In the genomic region with DNA sequence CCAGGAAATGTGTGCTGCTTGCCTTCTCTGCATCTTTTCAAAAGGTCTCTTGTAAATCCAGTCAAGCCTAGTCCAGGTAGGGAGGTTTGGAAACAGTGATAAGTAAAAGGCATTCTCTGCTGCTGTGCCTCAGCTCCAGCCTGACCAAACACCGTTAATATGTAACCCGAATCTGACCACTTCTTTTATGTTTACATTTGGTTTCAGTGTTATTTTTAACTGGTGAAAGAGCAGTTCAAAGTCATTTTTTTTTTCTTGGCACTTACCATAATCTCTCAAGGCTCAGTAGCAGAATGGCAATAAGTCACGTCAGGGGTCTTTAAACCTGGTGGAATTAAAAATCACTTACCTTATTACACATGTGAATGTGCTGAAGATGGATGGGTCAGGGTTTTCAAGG, we compare ENCODE assay signal across 9 cellular contexts.
DNase-seq lines count a peak whose midpoint lies in the region; ATAC-seq lines count a peak whose summit lies in the region.
"Had no signal": no experiment of that assay in that cellular context is flagged by ENCODE, and none has a peak within 500 bp of the region (broad histone marks: within the 10 kb centered on the region; RNA-seq: fewer than 3 reads in every experiment).

No MANE protein-coding gene starts in this region.

- DNase-seq in DMS53 (lab: John Stamatoyannopoulos, UW) (peak; percentile 78), iris pigment epithelial cell (ENCODE audit: low read depth) (peak; percentile 71), hippocampal formation (lab: John Stamatoyannopoulos, UW) (no peak), NCI-H1930 (lab: John Stamatoyannopoulos, UW) (no peak), Right ventricle myocardium superior (no peak)
- no peak for DNase-seq in stimulated activated CD4-positive, alpha-beta T cell treated with anti-CD3 and anti-CD28 coated beads, Interleukin-4, amount 100 ng/mL, for 1 hour
- DNase-seq: stimulated activated CD4-positive, alpha-beta T cell treated with anti-CD3 and anti-CD28 coated beads, Interleukin-2, amount 100 ng/mL, for 24 hours had no signal

- ATAC-seq in GM21360 (IDR thresholded peaks at IDR 0.05; ENCODE audit: unreplicated experiment), result peak; percentile 48
- peak; percentile 51 for ATAC-seq in HG03571 (IDR thresholded peaks at IDR 0.05; ENCODE audit: unreplicated experiment)
- no peak for ATAC-seq in Right ventricle myocardium superior (ENCODE audit: poor library complexity)

- intact Hi-C loops in Right ventricle myocardium superior (cut with DNase I), result no loop called here

Comparison
In these comparisons a context has a peak if more than half of its experiments do, and no peak if none do; other contexts are left out.
1. DNase-seq: peak in DMS53 (single experiment) and iris pigment epithelial cell (single experiment); none in hippocampal formation (0 of 2), stimulated activated CD4-positive, alpha-beta T cell treated with anti-CD3 and anti-CD28 coated beads, Interleukin-4, amount 100 ng/mL, for 1 hour (single experiment), NCI-H1930 (0 of 2) and Right ventricle myocardium superior (single experiment).